In genomic region chr6:90611543-90611864, GRCh38 we compare ENCODE assay signal across 8 cellular contexts. TPM values are rescaled to one million over a fixed set of nuclear protein-coding genes. Genes with fewer than 3 reads are reported as not detected.
DNase-seq lines count a peak whose midpoint lies in the region; ATAC-seq, FAIRE-seq and TF ChIP-seq lines count a peak whose summit lies in the region.

No MANE protein-coding gene starts in this region.

- peak overlapping the region; percentile 52 for H3K4me3 ChIP-seq in CD8-positive, alpha-beta T cell (ENCODE audit: low read depth, low read length)
- H3K4me3 ChIP-seq in OCI-LY3 (ENCODE audit: low read length) (peak overlapping the region; percentile 87), endothelial cell of umbilical vein (replicated peaks in 1 of 3; ENCODE audit: insufficient read depth in 1 of 3, low read depth in 1 of 3, low read length in 3 of 3) (peak overlapping the region; percentile 38 to 57 (median 41)), pancreas (peak overlapping the region in 3 of 4 donors; percentile 13 to 43 (median 30))

- H3K79me2 ChIP-seq in OCI-LY3 (ENCODE audit: low read length) (no peaks in the 10 kb centered on the region), endothelial cell of umbilical vein (ENCODE audit: control insufficient read depth, insufficient read depth, low read length) (no peaks in the 10 kb centered on the region)

- H3K9me3 ChIP-seq in CD8-positive, alpha-beta T cell (ENCODE audit: low read length), result no peaks in the 10 kb centered on the region
- H3K9me3 ChIP-seq in OCI-LY3 (ENCODE audit: insufficient read depth, low read length), result no peaks in the 10 kb centered on the region
- H3K9me3 ChIP-seq in endothelial cell of umbilical vein (replicated peaks; ENCODE audit: control insufficient read depth, insufficient read depth, low read length), result no peaks in the 10 kb centered on the region
- H3K9me3 ChIP-seq in pancreas, result no peaks in the 10 kb centered on the region

- POLR2A ChIA-PET in CD8-positive, alpha-beta T cell (lab: Charles Lee), result interaction anchor here (0.9 to 1.3 kb wide), 2 partner anchors 8 to 13 kb away, joined by 3 to 4 read pairs; no protein-coding TSS in a partner anchor
- POLR2A ChIA-PET in endothelial cell of umbilical vein (lab: Charles Lee), result no interaction called here

- 15 to 16% methylated on average over 7 of the region's 7 CpGs for WGBS in pancreas, 2 donors

- peaks cover 60% of the 10 kb centered on the region for H3K27me3 Mint-ChIP-seq in CD8-positive, alpha-beta T cell (ENCODE audit: low read depth)

- peaks cover 7% of the 10 kb centered on the region for H3K4me1 ChIP-seq in CD8-positive, alpha-beta T cell (ENCODE audit: insufficient read depth, low read length)
- H3K4me1 ChIP-seq in OCI-LY3 (ENCODE audit: low read length) (peaks cover 11% of the 10 kb centered on the region; the same call in 1 of the 2 replicates), endothelial cell of umbilical vein (ENCODE audit: control insufficient read depth, extremely low read depth, insufficient read depth, low read length) (peaks cover 4% of the 10 kb centered on the region), pancreas (peaks cover 0 to 6% (median 4%) of the 10 kb centered on the region in 3 donors)

- peaks cover 11% of the 10 kb centered on the region for H3K4me1 Mint-ChIP-seq in CD8-positive, alpha-beta T cell (ENCODE audit: low read depth)

- intact Hi-C loops in CD8-positive, alpha-beta T cell (cut with DNase I, micrococcal nuclease), result no loop called here
- intact Hi-C loops in endothelial cell of umbilical vein (cut with micrococcal nuclease), result no loop called here
- intact Hi-C loops in pancreas (cut with DNase I), result no loop called here
- intact Hi-C loops in posterior cingulate gyrus (cut with DNase I), result no loop called here

- no peaks in the 10 kb centered on the region for H3K9me3 Mint-ChIP-seq in CD8-positive, alpha-beta T cell

- peaks cover 2% of the 10 kb centered on the region for H3K27me3 ChIP-seq in CD8-positive, alpha-beta T cell (ENCODE audit: insufficient read depth, low read length)
- H3K27me3 ChIP-seq in OCI-LY3 (ENCODE audit: low read depth, low read length) (no peaks in the 10 kb centered on the region), endothelial cell of umbilical vein (ENCODE audit: control insufficient read depth in 2 of 2, insufficient read depth in 2 of 2, low read length in 2 of 2) (peaks cover 20 to 53% of the 10 kb centered on the region in 2 experiments), pancreas (peaks cover 0 to 7% (median 2%) of the 10 kb centered on the region in 4 donors)

- dilution Hi-C loops in endothelial cell of umbilical vein (cut with MboI; ENCODE audit: extremely low pct_ligation_motif_present, low sequenced_read_pairs), result no loop called here

- no peaks in the 10 kb centered on the region for H3K9me1 ChIP-seq in endothelial cell of umbilical vein (replicated peaks; ENCODE audit: control insufficient read depth, extremely low read depth, insufficient read depth, low read length)

- no peak for TF ChIP-seq CTCF in CD8-positive, alpha-beta T cell (IDR thresholded peaks at IDR 0.05)
- TF ChIP-seq CTCF in OCI-LY3 (IDR thresholded peaks at IDR 0.05; ENCODE audit: low read depth, low read length), result peak; percentile 25
- no peak for TF ChIP-seq CTCF in endothelial cell of umbilical vein (IDR thresholded peaks at IDR 0.05; ENCODE audit: extremely low read depth in 1 of 2, insufficient read depth in 1 of 2, low read depth in 1 of 2, low read length in 2 of 2)
- TF ChIP-seq CTCF in pancreas (IDR thresholded peaks at IDR 0.05), result no peak

- CTCF ChIA-PET in CD8-positive, alpha-beta T cell (lab: Charles Lee), result interaction anchor here (1.4 kb wide), 1 partner anchor 9 kb away, joined by 3 read pairs; no protein-coding TSS in a partner anchor
- CTCF ChIA-PET in endothelial cell of umbilical vein (lab: Charles Lee), result interaction anchor here (1.6 kb wide), 1 partner anchor 10 kb away, joined by 5 read pairs; no protein-coding TSS in a partner anchor

- TF ChIP-seq POLR2A in endothelial cell of umbilical vein (IDR thresholded peaks at IDR 0.05; ENCODE audit: low read depth, low read length), result no peak

- no peaks in the 10 kb centered on the region for H3K36me3 ChIP-seq in CD8-positive, alpha-beta T cell (ENCODE audit: insufficient read depth, low read length)
- H3K36me3 ChIP-seq in OCI-LY3 (replicated peaks; ENCODE audit: low read depth, low read length) (no peaks in the 10 kb centered on the region), endothelial cell of umbilical vein (ENCODE audit: control insufficient read depth in 2 of 2, extremely low read depth in 1 of 2, insufficient read depth in 2 of 2, low read length in 2 of 2) (no peaks in the 10 kb centered on the region), pancreas (no peaks in the 10 kb centered on the region)

- H2AFZ ChIP-seq in OCI-LY3 (ENCODE audit: low read depth, low read length), result peak overlapping the region; percentile 34
- peak overlapping the region; percentile 98 for H2AFZ ChIP-seq in endothelial cell of umbilical vein (ENCODE audit: low read depth, low read length)

- H3K9ac ChIP-seq in OCI-LY3 (ENCODE audit: low read length), result peak overlapping the region; percentile 60
- peak overlapping the region; percentile 5 for H3K9ac ChIP-seq in endothelial cell of umbilical vein (replicated peaks; ENCODE audit: extremely low read depth, insufficient read depth, low read length)

- no peak for ATAC-seq in CD8-positive, alpha-beta T cell
- ATAC-seq in pancreas (no peak), HG02973 (IDR thresholded peaks at IDR 0.05; ENCODE audit: unreplicated experiment) (no peak)

- no TSS peak for BruUV-seq in endothelial cell of umbilical vein (replicated peaks; lab: Mats Ljungman, UMichigan)

- no peak overlapping the region for H3K27ac Mint-ChIP-seq in CD8-positive, alpha-beta T cell

- no peak for DNase-seq in CD8-positive, alpha-beta T cell
- DNase-seq in endothelial cell of umbilical vein (ENCODE audit: low read depth, low spot score) (no peak), pancreas (no peak), NCI-H1930 (lab: John Stamatoyannopoulos, UW) (no peak), posterior cingulate gyrus (no peak)
- no peak for DNase-seq in stimulated activated CD4-positive, alpha-beta T cell treated with anti-CD3 and anti-CD28 coated beads, Interleukin-4, amount 100 ng/mL, for 1 hour

- peak overlapping the region; percentile 89 for H3K4me3 Mint-ChIP-seq in CD8-positive, alpha-beta T cell

- H3K36me3 Mint-ChIP-seq in CD8-positive, alpha-beta T cell, result no peaks in the 10 kb centered on the region

- FAIRE-seq in endothelial cell of umbilical vein (lab: Jason Lieb, UNC) (no peak), pancreas (lab: Jason Lieb, UNC) (no peak)

- H3K27ac ChIP-seq in CD8-positive, alpha-beta T cell (ENCODE audit: low read depth, low read length), result no peak overlapping the region
- H3K27ac ChIP-seq in OCI-LY3 (ENCODE audit: low read length), result no peak overlapping the region
- H3K27ac ChIP-seq in endothelial cell of umbilical vein (ENCODE audit: insufficient read depth, low read depth, low read length), result no peak overlapping the region
- no peak overlapping the region for H3K27ac ChIP-seq in pancreas

- H4K20me1 ChIP-seq in OCI-LY3 (ENCODE audit: insufficient read depth, low read length) (no peaks in the 10 kb centered on the region), endothelial cell of umbilical vein (replicated peaks; ENCODE audit: control insufficient read depth, extremely low read depth, insufficient read depth, low read length) (no peaks in the 10 kb centered on the region)

- peak overlapping the region; percentile 82 for H3K4me2 ChIP-seq in OCI-LY3 (ENCODE audit: low read length)
- peak overlapping the region; percentile 69 for H3K4me2 ChIP-seq in endothelial cell of umbilical vein (ENCODE audit: insufficient read depth, low read length)

TF ChIP-seq in endothelial cell of umbilical vein, 7 proteins besides CTCF, POLR2A, EP300 and RAD21:
- TF ChIP-seq MYC (IDR thresholded peaks at IDR 0.05; ENCODE audit: low read depth, low read length) (no peak), FOS (IDR thresholded peaks at IDR 0.05; ENCODE audit: borderline replicate concordance, insufficient read depth, low read length) (no peak), GATA2 (IDR thresholded peaks at IDR 0.05; ENCODE audit: insufficient read depth, insufficient read length, low read depth, low read length) (no peak), JUN (IDR thresholded peaks at IDR 0.05; ENCODE audit: borderline replicate concordance, insufficient read depth, insufficient read length, low read depth) (no peak), POLR2AphosphoS5 (IDR thresholded peaks at IDR 0.05; ENCODE audit: insufficient read depth, low read depth, low read length) (no peak), EZH2 (IDR thresholded peaks at IDR 0.05; ENCODE audit: borderline replicate concordance, low read depth, low read length, severe bottlenecking) (no peak), MAX (IDR thresholded peaks at IDR 0.05; ENCODE audit: insufficient read depth, insufficient read length) (no peak)
TF ChIP-seq in endothelial cell of umbilical vein: peak in this region for 0.

RNA-seq across cellular contexts. Expression of gene MAP3K7, which starts 24.6 kb away (rescaled TPM):
- total RNA-seq in CD8-positive, alpha-beta T cell, result 10 to 100 TPM in 1 of 2 experiments, 1 to 10 TPM in 1; 9.7 to 10.1 TPM
- total RNA-seq in endothelial cell of umbilical vein (24.5 and 25.6 TPM in 2 replicates), pancreas (10 to 100 TPM in 1 of 6 donors, 1 to 10 TPM in 5; 4.9 to 13.2 (median 7.4) TPM)
- polyA plus RNA-seq in endothelial cell of umbilical vein (12.5 and 15.3 TPM in 2 replicates), pancreas (10 to 100 TPM in 1 of 2 donors, 1 to 10 TPM in 1; 5.9 to 10.5 TPM)
- polyA plus RNA-seq in endothelial cell of umbilical vein (2011; cell fraction: cytosol; rRNA removed), result 14.6 and 15.5 TPM in 2 replicates
- 40.5 and 55.2 TPM in 2 replicates for polyA plus RNA-seq in endothelial cell of umbilical vein (2011; cell fraction: nucleus; rRNA removed)
- polyA plus RNA-seq in endothelial cell of umbilical vein (2012), result 15.8 and 19.9 TPM in 2 replicates
- 22.4 and 24.9 TPM in 2 replicates for polyA minus RNA-seq in endothelial cell of umbilical vein
- 10.7 TPM for polyA minus RNA-seq in endothelial cell of umbilical vein (2011; cell fraction: cytosol; rRNA and poly(A)+ RNA removed)
- polyA minus RNA-seq in endothelial cell of umbilical vein (2011; cell fraction: nucleus; rRNA and poly(A)+ RNA removed), result 41.9 and 55.6 TPM in 2 replicates

Comparison
In these comparisons a context has a peak if more than half of its experiments do, and no peak if none do; other contexts are left out.
1. H3K4me3 ChIP-seq: peak in every context shown above with its lines; median percentile 87 in OCI-LY3; 52 in CD8-positive, alpha-beta T cell; 41 in endothelial cell of umbilical vein; 30 in pancreas.